ENCODE assay signal across 8 cellular contexts in genomic region chr18:76518073-76518472, GRCh38. TPM values are rescaled to one million over a fixed set of nuclear protein-coding genes. Genes with fewer than 3 reads are reported as not detected.
A peak's percentile ranks its signal among the peaks of the same experiment; 100 is the strongest.
DNase-seq lines count a peak whose midpoint lies in the region; ATAC-seq and TF ChIP-seq lines count a peak whose summit lies in the region.

No MANE protein-coding gene starts in this region.

- no peaks in the 10 kb centered on the region for H3K9me3 Mint-ChIP-seq in effector memory CD8-positive, alpha-beta T cell

- TF ChIP-seq CTCF in neutrophil (IDR thresholded peaks at IDR 0.05) (no peak), omental fat pad (IDR thresholded peaks at IDR 0.05) (no peak)

- H3K27ac ChIP-seq in neutrophil: peak overlapping the region; percentile 50

- peak overlapping the region; percentile 53 for H3K4me3 ChIP-seq in neutrophil (ENCODE audit: low read depth in 1 of 2, low read length in 1 of 2)

- H3K36me3 Mint-ChIP-seq in effector memory CD8-positive, alpha-beta T cell (ENCODE audit: insufficient read depth): no peaks in the 10 kb centered on the region

- ATAC-seq in effector memory CD8-positive, alpha-beta T cell (replicated peaks): no peak
- ATAC-seq in SK-N-SH treated with all-trans-retinoic acid at 6 μM for 48 hours (no peak), omental fat pad (ENCODE audit: low FRiP score) (no peak), GM18867 (IDR thresholded peaks at IDR 0.05; ENCODE audit: unreplicated experiment) (no peak)

- no peak overlapping the region for H3K27ac Mint-ChIP-seq in effector memory CD8-positive, alpha-beta T cell

- H3K36me3 ChIP-seq in ES-I3 (ENCODE audit: insufficient read depth, low read length) (no peaks in the 10 kb centered on the region), neutrophil (no peaks in the 10 kb centered on the region)

- DNase-seq in NCI-H1930 (lab: John Stamatoyannopoulos, UW) (peak; percentile 53 to 56), omental fat pad (ENCODE audit: low spot score) (no peak)
- no peak for DNase-seq in effector memory CD8-positive, alpha-beta T cell
- DNase-seq in NK-92 treated with Interleukin-12 subunit alpha and Interleukin-12 subunit beta, amount 100 ng/mL, for 24 hours (lab: John Stamatoyannopoulos, UW): no peak

- peak overlapping the region; percentile 67; the same call in 1 of the 2 replicates for H3K9ac ChIP-seq in ES-I3 (ENCODE audit: low read depth, low read length)

- peaks cover 44 to 48% of the 10 kb centered on the region in 2 donors for H3K27me3 Mint-ChIP-seq in effector memory CD8-positive, alpha-beta T cell

- H3K4me1 ChIP-seq in ES-I3 (ENCODE audit: insufficient read depth, low read length) (peaks cover 15% of the 10 kb centered on the region), neutrophil (ENCODE audit: control insufficient read depth in 1 of 2, insufficient read depth in 1 of 2, low read depth in 1 of 2, low read length in 1 of 2) (peaks cover 30 to 43% of the 10 kb centered on the region in 2 experiments)

- H3K4me3 Mint-ChIP-seq in effector memory CD8-positive, alpha-beta T cell: peak overlapping the region; percentile 33 to 70

- H3K4me1 Mint-ChIP-seq in effector memory CD8-positive, alpha-beta T cell (ENCODE audit: low read depth in 2 of 2): peaks cover 3 to 10% of the 10 kb centered on the region in 2 donors

- H3K9me3 ChIP-seq in ES-I3 (ENCODE audit: control insufficient read depth, insufficient read depth, low read length): no peaks in the 10 kb centered on the region
- H3K9me3 ChIP-seq in neutrophil: no peaks in the 10 kb centered on the region

- H3K27me3 ChIP-seq in neutrophil: no peaks in the 10 kb centered on the region

TF ChIP-seq in SK-N-SH treated with all-trans-retinoic acid at 6 μM for 48 hours, 23 proteins besides CTCF, POLR2A, EP300 and RAD21:
- TF ChIP-seq PPARA (CRISPR knock-in tag; IDR thresholded peaks at IDR 0.05; ENCODE audit: borderline replicate concordance) (no peak), ZNF8 (CRISPR knock-in tag; IDR thresholded peaks at IDR 0.05) (no peak), TCF4 (CRISPR knock-in tag; IDR thresholded peaks at IDR 0.05; ENCODE audit: borderline replicate concordance) (no peak), SNAI2 (CRISPR knock-in tag; IDR thresholded peaks at IDR 0.05) (no peak), BACH2 (CRISPR knock-in tag; IDR thresholded peaks at IDR 0.05; ENCODE audit: borderline replicate concordance) (no peak), ISL1 (CRISPR knock-in tag; IDR thresholded peaks at IDR 0.05) (no peak), ZNF70 (CRISPR knock-in tag; IDR thresholded peaks at IDR 0.05) (no peak), CSDC2 (CRISPR knock-in tag; IDR thresholded peaks at IDR 0.05) (no peak), CSRNP3 (CRISPR knock-in tag; IDR thresholded peaks at IDR 0.05) (no peak), ZFP3 (CRISPR knock-in tag; IDR thresholded peaks at IDR 0.05) (no peak), RARB (CRISPR knock-in tag; IDR thresholded peaks at IDR 0.05) (no peak)
TF ChIP-seq in SK-N-SH treated with all-trans-retinoic acid at 6 μM for 48 hours: peak in this region for 0.

RNA-seq across cellular contexts. Expression of gene ZNF516, which starts 23.0 kb away (rescaled TPM):
- 10 to 100 TPM; 11.2 to 27.7 (median 16.6) TPM for total RNA-seq in omental fat pad

Comparison
In these comparisons a context has a peak if more than half of its experiments do, and no peak if none do; other contexts are left out.
1. DNase-seq: peak in NCI-H1930 (2 of 2); none in effector memory CD8-positive, alpha-beta T cell (0 of 3), omental fat pad (single experiment) and NK-92 treated with Interleukin-12 subunit alpha and Interleukin-12 subunit beta, amount 100 ng/mL, for 24 hours (single experiment).